Comparison of ENCODE assay signal across 13 cellular contexts in the genomic region with DNA sequence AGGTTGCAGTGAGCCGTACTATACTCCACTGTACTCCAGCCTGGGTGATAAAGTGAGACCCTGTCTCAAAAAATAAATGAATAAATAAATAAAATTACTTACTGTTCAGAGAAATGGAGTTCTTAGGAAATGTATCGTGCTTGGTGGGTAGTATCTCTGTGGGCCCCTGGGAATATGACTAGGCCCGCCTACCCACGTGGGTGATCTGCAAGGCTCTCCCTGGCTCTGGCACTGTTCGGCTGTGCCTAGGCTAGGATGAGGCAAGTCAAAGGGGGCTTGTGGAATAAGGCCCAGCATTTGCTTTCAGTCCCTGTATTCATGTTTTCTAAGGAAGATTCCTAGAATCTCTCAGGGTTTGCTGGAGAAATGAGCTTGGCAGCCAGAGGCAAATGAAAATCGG. TPM values are rescaled to one million over a fixed set of nuclear protein-coding genes. Genes with fewer than 3 reads are reported as not detected.
A peak's percentile ranks its signal among the peaks of the same experiment; 100 is the strongest.
DNase-seq lines count a peak whose midpoint lies in the region; ATAC-seq and TF ChIP-seq lines count a peak whose summit lies in the region.
"Had no signal": no experiment of that assay in that cellular context is flagged by ENCODE, and none has a peak within 500 bp of the region (broad histone marks: within the 10 kb centered on the region; RNA-seq: fewer than 3 reads in every experiment).

No MANE protein-coding gene starts in this region.

- intact Hi-C loops in dorsolateral prefrontal cortex (cut with DNase I): loop anchor here in 1 of 2 donors (5.0 kb wide), 1 partner anchor 64 kb away; no protein-coding TSS in a partner anchor

- H3K27me3 ChIP-seq in NT2/D1 (ENCODE audit: insufficient read depth, insufficient read length): peaks cover 4% of the 10 kb centered on the region
- H3K27me3 ChIP-seq in dorsolateral prefrontal cortex: no peaks in the 10 kb centered on the region
- no peaks in the 10 kb centered on the region for H3K27me3 ChIP-seq in muscle layer of duodenum (ENCODE audit: low read depth, low read length)
- no peaks in the 10 kb centered on the region for H3K27me3 ChIP-seq in thoracic aorta (replicated peaks; ENCODE audit: insufficient read depth)

- peaks cover 3% of the 10 kb centered on the region for H3K4me1 ChIP-seq in NT2/D1 (ENCODE audit: insufficient read depth, insufficient read length)
- peaks cover 12 to 22% of the 10 kb centered on the region in 2 donors for H3K4me1 ChIP-seq in muscle layer of duodenum (ENCODE audit: control insufficient read depth in 1 of 2, insufficient read depth in 2 of 2, low read length in 2 of 2)
- H3K4me1 ChIP-seq in thoracic aorta (ENCODE audit: control insufficient read depth in 1 of 2, low read depth in 2 of 2): peaks cover 17 to 31% of the 10 kb centered on the region in 2 donors

- no peak for ATAC-seq in thoracic aorta (ENCODE audit: insufficient number of reproducible peaks, low FRiP score, low read depth)
- ATAC-seq: T-cell had no signal

- DNase-seq in NT2/D1 (ENCODE audit: low read depth, low spot score): no peak
- DNase-seq in dorsolateral prefrontal cortex: no peak
- no peak for DNase-seq in thoracic aorta (ENCODE audit: low spot score)
- DNase-seq in putamen (ENCODE audit: low spot score): no peak
- no peak for DNase-seq in NCI-H2171 (lab: John Stamatoyannopoulos, UW)
- DNase-seq in iPS-NIHi11 (ENCODE audit: low spot score): no peak
- DNase-seq in stimulated activated CD4-positive, alpha-beta T cell treated with anti-CD3 and anti-CD28 coated beads, Interleukin-4, amount 100 ng/mL, for 4 hours: no peak
- DNase-seq: activated CD4-positive, alpha-beta T cell treated with anti-CD3 and anti-CD28 coated beads, Interleukin-2, amount 50 U/mL, for 1 hour; activated effector memory CD4-positive, alpha-beta T cell treated with anti-CD3 and anti-CD28 coated beads, Interleukin-2, amount 50 U/mL, for 16 hours; NCI-H146; small intestine had no signal

- H3K4me3 ChIP-seq in NT2/D1 (ENCODE audit: insufficient read length, low read depth) (no peak overlapping the region), dorsolateral prefrontal cortex (peak overlapping the region in 2 of 59 donors; percentile 1 to 23), muscle layer of duodenum (ENCODE audit: low read depth in 1 of 2, low read length in 2 of 2) (no peak overlapping the region), thoracic aorta (no peak overlapping the region)

- no peaks in the 10 kb centered on the region for H3K9me3 ChIP-seq in NT2/D1 (ENCODE audit: insufficient read depth, low read length)
- no peaks in the 10 kb centered on the region for H3K9me3 ChIP-seq in muscle layer of duodenum (ENCODE audit: control insufficient read depth in 1 of 2, low read length in 2 of 2)
- no peaks in the 10 kb centered on the region for H3K9me3 ChIP-seq in thoracic aorta

- H3K27ac ChIP-seq in dorsolateral prefrontal cortex (peak overlapping the region in 58 of 59 donors; percentile 50 to 100 (median 88)), muscle layer of duodenum (ENCODE audit: low read length) (peak overlapping the region; percentile 5), thoracic aorta (peak overlapping the region; percentile 51 to 70)

- TF ChIP-seq CTCF in dorsolateral prefrontal cortex (IDR thresholded peaks at IDR 0.05 in 54 of 56, conservative IDR thresholded peaks at IDR 0.05 in 2 of 56; ENCODE audit: low read depth in 1 of 56, partially characterized antibody in 56 of 56) (no peak), thoracic aorta (IDR thresholded peaks at IDR 0.05) (no peak)

- peak overlapping the region; percentile 28 for H3K9ac ChIP-seq in NT2/D1 (ENCODE audit: insufficient read length, low read depth)

- H3K36me3 ChIP-seq in NT2/D1 (ENCODE audit: insufficient read depth, insufficient read length, low read length) (no peaks in the 10 kb centered on the region), muscle layer of duodenum (ENCODE audit: control insufficient read depth in 1 of 2, insufficient read depth in 2 of 2, low read length in 2 of 2) (no peaks in the 10 kb centered on the region), thoracic aorta (no peaks in the 10 kb centered on the region)

RNA-seq across cellular contexts. Expression of gene CSRP1, which starts 4.5 kb away (rescaled TPM):
- total RNA-seq in dorsolateral prefrontal cortex (1,000 to 10,000 TPM in 2 of 120 experiments, 100 to 1,000 TPM in 118; 225 to 1,268 (median 522) TPM), thoracic aorta (1,000 to 10,000 TPM; 2,051 to 3,060 TPM)

RNA-seq across cellular contexts. Expression of gene NAV1, which starts 27.5 kb away (rescaled TPM):
- total RNA-seq in dorsolateral prefrontal cortex (100 to 1,000 TPM in 17 of 120 experiments, 10 to 100 TPM in 103; 53.8 to 141 (median 77.6) TPM), thoracic aorta (100 to 1,000 TPM; 126 to 255 TPM)

RNA-seq across cellular contexts. Expression of gene PHLDA3, which starts 42.4 kb away (rescaled TPM):
- 100 to 1,000 TPM in 6 of 120 experiments, 10 to 100 TPM in 114; 34.3 to 144 (median 58.1) TPM for total RNA-seq in dorsolateral prefrontal cortex
- 100 to 1,000 TPM in 1 of 2 donors, 10 to 100 TPM in 1; 65.7 to 134 TPM for total RNA-seq in thoracic aorta

Comparison
In these comparisons a context has a peak if more than half of its experiments do, and no peak if none do; other contexts are left out.
1. H3K27ac ChIP-seq: peak in every context shown above with its lines; median percentile 88 in dorsolateral prefrontal cortex; 60 in thoracic aorta; 5 in muscle layer of duodenum.